ENCODE assay signal across 5 cellular contexts in genomic region chrX:49042581-49043219, GRCh38. TPM values are rescaled to one million over a fixed set of nuclear protein-coding genes. Genes with fewer than 3 reads are reported as not detected.
A peak's percentile ranks its signal among the peaks of the same experiment; 100 is the strongest.
DNase-seq lines count a peak whose midpoint lies in the region; ATAC-seq, FAIRE-seq and TF ChIP-seq lines count a peak whose summit lies in the region.

No MANE protein-coding gene starts in this region.

- no peaks in the 10 kb centered on the region for H3K9me3 Mint-ChIP-seq in astrocyte (ENCODE audit: unreplicated experiment)
- H3K9me3 Mint-ChIP-seq in naive thymus-derived CD4-positive, alpha-beta T cell, result peaks cover 0 to 2% (median 0%) of the 10 kb centered on the region in 11 donors

- intact Hi-C loops in naive thymus-derived CD4-positive, alpha-beta T cell (cut with micrococcal nuclease), result loop anchor here (1.0 to 5.0 kb wide), 24 partner anchors 11 to 566 kb away; partner anchors contain the start of genes GRIPAP1 (in 2 of the 2), HDAC6 (in 2 of the 2), PPP1R3F (in 2 of the 2) and PRAF2 (in 2 of the 2)

- no peak overlapping the region for H2AFZ ChIP-seq in astrocyte (ENCODE audit: low read depth, low read length)

- peaks cover 18% of the 10 kb centered on the region for H3K4me1 ChIP-seq in astrocyte (ENCODE audit: insufficient read depth, low read length)
- peaks cover 5 to 21% of the 10 kb centered on the region in 2 donors for H3K4me1 ChIP-seq in naive thymus-derived CD4-positive, alpha-beta T cell (ENCODE audit: control insufficient read depth in 2 of 2, insufficient read depth in 2 of 2, low read length in 2 of 2)

- H3K27ac Mint-ChIP-seq in astrocyte (ENCODE audit: unreplicated experiment), result peak overlapping the region; percentile 97
- H3K27ac Mint-ChIP-seq in naive thymus-derived CD4-positive, alpha-beta T cell, result peak overlapping the region; percentile 80 to 96 (median 93)

- no peaks in the 10 kb centered on the region for H3K9me3 ChIP-seq in astrocyte (ENCODE audit: insufficient read depth, low read depth, low read length)
- no peaks in the 10 kb centered on the region for H3K9me3 ChIP-seq in naive thymus-derived CD4-positive, alpha-beta T cell (ENCODE audit: control insufficient read depth in 2 of 3, low read length in 3 of 3)

- peak overlapping the region; percentile 88 for H3K27ac ChIP-seq in astrocyte (ENCODE audit: low read depth, low read length)
- peak overlapping the region; percentile 96 for H3K27ac ChIP-seq in naive thymus-derived CD4-positive, alpha-beta T cell (ENCODE audit: low read depth, low read length)

- FAIRE-seq in astrocyte (lab: Jason Lieb, UNC) (no peak), HTR-8/SVneo (lab: Jason Lieb, UNC) (no peak)

- H3K79me2 ChIP-seq in astrocyte (ENCODE audit: insufficient read depth, low read length), result peaks cover 47% of the 10 kb centered on the region

- ATAC-seq in HG03045 (IDR thresholded peaks at IDR 0.05; ENCODE audit: unreplicated experiment) (peak; percentile 4), omental fat pad (ENCODE audit: low FRiP score) (no peak)
- ATAC-seq in naive thymus-derived CD4-positive, alpha-beta T cell, result no peak

- peaks cover 7% of the 10 kb centered on the region for H3K36me3 ChIP-seq in astrocyte (ENCODE audit: insufficient read depth, low read length)
- peaks cover 0 to 23% (median 9%) of the 10 kb centered on the region in 3 experiments for H3K36me3 ChIP-seq in naive thymus-derived CD4-positive, alpha-beta T cell (ENCODE audit: control insufficient read depth in 2 of 3, insufficient read depth in 3 of 3, low read length in 3 of 3)

- no peaks in the 10 kb centered on the region for H3K27me3 ChIP-seq in astrocyte (ENCODE audit: insufficient read depth, low read length)
- H3K27me3 ChIP-seq in naive thymus-derived CD4-positive, alpha-beta T cell (ENCODE audit: control insufficient read depth in 2 of 2, insufficient read depth in 2 of 2, low read length in 2 of 2), result no peaks in the 10 kb centered on the region

- no peaks in the 10 kb centered on the region for H3K27me3 Mint-ChIP-seq in astrocyte (ENCODE audit: low read depth, unreplicated experiment)
- no peaks in the 10 kb centered on the region for H3K27me3 Mint-ChIP-seq in naive thymus-derived CD4-positive, alpha-beta T cell

- TF ChIP-seq CTCF in astrocyte (IDR thresholded peaks at IDR 0.05; ENCODE audit: insufficient read depth, low read depth, low read length) (no peak), omental fat pad (IDR thresholded peaks at IDR 0.05) (no peak)

- POLR2A ChIA-PET in naive thymus-derived CD4-positive, alpha-beta T cell (lab: Charles Lee), result interaction anchor here (0.5 to 2.4 kb wide), 9 partner anchors 10 to 468 kb away, joined by 3 to 14 read pairs (median 7); partner anchors contain the start of genes GRIPAP1, HDAC6, OTUD5 and RBM3

- H3K4me3 Mint-ChIP-seq in astrocyte (ENCODE audit: unreplicated experiment), result peak overlapping the region; percentile 97
- peak overlapping the region; percentile 78 to 95 (median 89) for H3K4me3 Mint-ChIP-seq in naive thymus-derived CD4-positive, alpha-beta T cell

- no peak for DNase-seq in astrocyte (ENCODE audit: low read depth)
- peak in 3 of 9 donors; percentile 4 to 11 (median 10) for DNase-seq in naive thymus-derived CD4-positive, alpha-beta T cell
- DNase-seq in HTR-8/SVneo (ENCODE audit: insufficient read length, low spot score), result no peak
- DNase-seq in omental fat pad (ENCODE audit: low spot score), result no peak

- H3K4me2 ChIP-seq in astrocyte (ENCODE audit: low read length), result peak overlapping the region; percentile 90

- peaks cover 14% of the 10 kb centered on the region for H4K20me1 ChIP-seq in astrocyte (ENCODE audit: insufficient read depth, low read length)

- H3K4me3 ChIP-seq in astrocyte (ENCODE audit: insufficient read depth, low read depth, low read length), result peak overlapping the region; percentile 77
- peak overlapping the region; percentile 54 for H3K4me3 ChIP-seq in naive thymus-derived CD4-positive, alpha-beta T cell (ENCODE audit: low read length)

- H3K36me3 Mint-ChIP-seq in astrocyte (ENCODE audit: low read depth, unreplicated experiment), result peaks cover 7% of the 10 kb centered on the region
- H3K36me3 Mint-ChIP-seq in naive thymus-derived CD4-positive, alpha-beta T cell, result peaks cover 0 to 9% (median 4%) of the 10 kb centered on the region in 5 donors

- H3K4me1 Mint-ChIP-seq in astrocyte (ENCODE audit: low read depth, unreplicated experiment), result peaks cover 13% of the 10 kb centered on the region
- peaks cover 18 to 40% (median 31%) of the 10 kb centered on the region in 7 donors for H3K4me1 Mint-ChIP-seq in naive thymus-derived CD4-positive, alpha-beta T cell

- peak overlapping the region; percentile 91 for H3K9ac ChIP-seq in astrocyte (ENCODE audit: low read length)

- CTCF ChIA-PET in naive thymus-derived CD4-positive, alpha-beta T cell (lab: Charles Lee), result no interaction called here

RNA-seq across cellular contexts. Expression of gene TFE3, which starts 0.5 kb away (rescaled TPM):
- 46.5 and 53.4 TPM in 2 replicates for total RNA-seq in astrocyte
- 10 to 100 TPM; 26.2 to 54.2 (median 30.5) TPM for total RNA-seq in naive thymus-derived CD4-positive, alpha-beta T cell
- polyA plus RNA-seq in naive thymus-derived CD4-positive, alpha-beta T cell, result 1 to 10 TPM; 2.2 to 4.3 TPM
- total RNA-seq in omental fat pad, result 100 to 1,000 TPM in 3 of 4 donors, 10 to 100 TPM in 1; 89.8 to 124 (median 116) TPM

RNA-seq across cellular contexts. Expression of gene CCDC120, which starts 16.1 kb away (rescaled TPM):
- total RNA-seq in astrocyte (6.3 and 8.2 TPM in 2 replicates), omental fat pad (1 to 10 TPM; 1.1 to 3.2 (median 2.5) TPM)
- total RNA-seq in naive thymus-derived CD4-positive, alpha-beta T cell, result 10 to 100 TPM in 4 of 5 experiments, 1 to 10 TPM in 1; 7.6 to 15.1 (median 11.3) TPM
- 1 to 10 TPM; 1.3 to 1.6 TPM for polyA plus RNA-seq in naive thymus-derived CD4-positive, alpha-beta T cell

RNA-seq across cellular contexts. Expression of gene PRAF2, which starts 31.1 kb away (rescaled TPM):
- total RNA-seq in astrocyte (44.4 and 52.8 TPM in 2 replicates), omental fat pad (10 to 100 TPM in 3 of 4 donors, 1 to 10 TPM in 1; 7.8 to 17.3 (median 12.3) TPM)
- total RNA-seq in naive thymus-derived CD4-positive, alpha-beta T cell, result 10 to 100 TPM; 15.9 to 28.3 (median 20.4) TPM
- 10 to 100 TPM; 46.1 to 56.4 TPM for polyA plus RNA-seq in naive thymus-derived CD4-positive, alpha-beta T cell

RNA-seq across cellular contexts. Expression of gene WDR45, which starts 37.0 kb away (rescaled TPM):
- total RNA-seq in astrocyte, result 54.9 TPM in 2 replicates
- 100 to 1,000 TPM in 2 of 5 experiments, 10 to 100 TPM in 3; 51.4 to 115 (median 80.0) TPM for total RNA-seq in naive thymus-derived CD4-positive, alpha-beta T cell
- 10 to 100 TPM; 38.3 to 54.2 TPM for polyA plus RNA-seq in naive thymus-derived CD4-positive, alpha-beta T cell
- 100 to 1,000 TPM in 3 of 4 donors, 10 to 100 TPM in 1; 90.8 to 131 (median 116) TPM for total RNA-seq in omental fat pad

RNA-seq across cellular contexts. Expression of gene GRIPAP1, which starts 40.6 kb away (rescaled TPM):
- 41.7 and 43.4 TPM in 2 replicates for total RNA-seq in astrocyte
- 100 to 1,000 TPM; 103 to 108 (median 105) TPM for total RNA-seq in naive thymus-derived CD4-positive, alpha-beta T cell
- polyA plus RNA-seq in naive thymus-derived CD4-positive, alpha-beta T cell, result 10 to 100 TPM; 13.6 to 24.9 TPM
- total RNA-seq in omental fat pad, result 10 to 100 TPM; 25.1 to 44.5 (median 32.2) TPM
